In genomic region chr2:109157563-109158105, GRCh38 we compare ENCODE assay signal across 25 cellular contexts.
"Had no signal": no experiment of that assay in that cellular context is flagged by ENCODE, and none has a peak within 500 bp of the region (broad histone marks: within the 10 kb centered on the region; RNA-seq: fewer than 3 reads in every experiment).

No MANE protein-coding gene starts in this region.

- H3K9me3 ChIP-seq: esophagus muscularis mucosa, lower lobe of right lung, neutrophil, suprapubic skin had no signal

- FAIRE-seq: endothelial cell of umbilical vein had no signal

- ATAC-seq: left ventricle myocardium superior; lower lobe of right lung; sciatic nerve; stimulated activated naive CD8-positive, alpha-beta T cell treated with anti-CD3 and anti-CD28 coated beads, Interleukin-15, amount 100 ng/mL, for 72 hours had no signal

- H3K4me3 ChIP-seq: coronary artery, esophagus muscularis mucosa, lower lobe of right lung, smooth muscle cell, suprapubic skin had no signal

- H3K27ac ChIP-seq: coronary artery, esophagus muscularis mucosa, lower lobe of right lung, neutrophil, parathyroid adenoma, suprapubic skin had no signal

- DNase-seq: dermis blood vessel endothelial cell; effector memory CD4-positive, alpha-beta T cell; foreskin melanocyte; hypothalamus; immature natural killer cell; islet precursor cell; kidney glomerular epithelial cell; left ventricle myocardium superior; lower lobe of right lung; naive B cell; stimulated activated CD4-positive, alpha-beta T cell treated with anti-CD3 and anti-CD28 coated beads, Interleukin-12 subunit alpha, Interleukin-12 subunit beta, amount 100 ng/mL, for 4 hours; stimulated activated CD4-positive, alpha-beta T cell treated with anti-CD3 and anti-CD28 coated beads, Interleukin-1b, Interleukin-23, amount 100 ng/mL, for 48 hours; stimulated activated CD4-positive, alpha-beta T cell treated with anti-CD3 and anti-CD28 coated beads, Interleukin-4, amount 100 ng/mL, for 1 hour; stimulated activated CD8-positive, alpha-beta memory T cell treated with anti-CD3 and anti-CD28 coated beads, Interleukin-4, amount 100 ng/mL, for 48 hours; stimulated activated naive CD4-positive, alpha-beta T cell; stimulated activated naive CD8-positive, alpha-beta T cell treated with anti-CD3 and anti-CD28 coated beads, Interleukin-15, amount 100 ng/mL, for 72 hours; trophoblast cell had no signal

- H3K36me3 ChIP-seq: esophagus muscularis mucosa, lower lobe of right lung, neutrophil, suprapubic skin had no signal

- H3K27me3 ChIP-seq: esophagus muscularis mucosa, neutrophil, suprapubic skin had no signal

- H3K4me1 ChIP-seq: lower lobe of right lung, parathyroid adenoma had no signal
